ENCODE assay signal across 1 cellular context in the genomic region with DNA sequence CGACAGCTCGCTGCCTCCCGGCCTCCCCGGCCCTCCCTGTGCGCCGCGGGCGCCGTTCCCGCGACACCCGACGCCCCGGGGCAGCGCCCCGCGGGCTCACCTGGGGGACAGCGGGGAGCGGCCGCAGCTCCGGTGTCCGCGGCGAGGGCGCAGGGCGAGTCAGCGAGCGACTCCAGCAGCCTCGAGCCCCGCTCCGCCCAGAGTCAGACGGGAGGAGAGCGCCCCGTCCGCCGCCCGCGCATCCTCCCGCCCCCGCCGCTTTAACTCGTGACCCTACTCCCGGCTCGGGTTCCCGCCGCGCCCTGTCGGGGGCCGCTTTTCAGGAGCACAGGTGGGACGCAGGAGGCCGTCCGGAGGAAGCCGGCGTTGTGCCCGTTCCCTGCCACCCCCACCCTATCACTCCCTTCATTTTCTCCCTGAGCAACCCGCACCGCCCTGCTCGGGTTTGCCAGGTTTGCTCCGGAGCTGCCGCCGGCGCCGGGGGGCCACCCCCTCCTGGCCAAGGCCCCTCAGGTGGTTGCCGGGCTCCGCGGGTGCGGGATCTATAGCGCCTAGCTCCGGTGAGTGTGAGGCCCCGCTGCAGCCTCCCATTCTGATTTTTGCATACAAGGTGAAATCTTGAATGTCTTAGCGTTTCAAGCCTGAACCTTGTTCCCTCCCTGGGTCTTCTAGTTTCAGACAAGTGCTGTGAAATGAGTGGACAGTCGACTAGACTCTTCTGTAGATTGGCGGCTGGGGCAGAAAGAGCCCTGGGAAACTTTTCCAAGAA.
TF ChIP-seq lines count a peak whose summit lies in the region.

A gene with protein sequence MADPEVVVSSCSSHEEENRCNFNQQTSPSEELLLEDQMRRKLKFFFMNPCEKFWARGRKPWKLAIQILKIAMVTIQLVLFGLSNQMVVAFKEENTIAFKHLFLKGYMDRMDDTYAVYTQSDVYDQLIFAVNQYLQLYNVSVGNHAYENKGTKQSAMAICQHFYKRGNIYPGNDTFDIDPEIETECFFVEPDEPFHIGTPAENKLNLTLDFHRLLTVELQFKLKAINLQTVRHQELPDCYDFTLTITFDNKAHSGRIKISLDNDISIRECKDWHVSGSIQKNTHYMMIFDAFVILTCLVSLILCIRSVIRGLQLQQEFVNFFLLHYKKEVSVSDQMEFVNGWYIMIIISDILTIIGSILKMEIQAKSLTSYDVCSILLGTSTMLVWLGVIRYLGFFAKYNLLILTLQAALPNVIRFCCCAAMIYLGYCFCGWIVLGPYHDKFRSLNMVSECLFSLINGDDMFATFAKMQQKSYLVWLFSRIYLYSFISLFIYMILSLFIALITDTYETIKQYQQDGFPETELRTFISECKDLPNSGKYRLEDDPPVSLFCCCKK (minus strand): TSS at position 205 of the 769 bp plus-strand sequence. CDS start 3,140 bp downstream, outside the sequence.

TF ChIP-seq in K562, 482 proteins besides CTCF, POLR2A, EP300 and RAD21 (continued from another document):
- TF ChIP-seq, protein P1, sequence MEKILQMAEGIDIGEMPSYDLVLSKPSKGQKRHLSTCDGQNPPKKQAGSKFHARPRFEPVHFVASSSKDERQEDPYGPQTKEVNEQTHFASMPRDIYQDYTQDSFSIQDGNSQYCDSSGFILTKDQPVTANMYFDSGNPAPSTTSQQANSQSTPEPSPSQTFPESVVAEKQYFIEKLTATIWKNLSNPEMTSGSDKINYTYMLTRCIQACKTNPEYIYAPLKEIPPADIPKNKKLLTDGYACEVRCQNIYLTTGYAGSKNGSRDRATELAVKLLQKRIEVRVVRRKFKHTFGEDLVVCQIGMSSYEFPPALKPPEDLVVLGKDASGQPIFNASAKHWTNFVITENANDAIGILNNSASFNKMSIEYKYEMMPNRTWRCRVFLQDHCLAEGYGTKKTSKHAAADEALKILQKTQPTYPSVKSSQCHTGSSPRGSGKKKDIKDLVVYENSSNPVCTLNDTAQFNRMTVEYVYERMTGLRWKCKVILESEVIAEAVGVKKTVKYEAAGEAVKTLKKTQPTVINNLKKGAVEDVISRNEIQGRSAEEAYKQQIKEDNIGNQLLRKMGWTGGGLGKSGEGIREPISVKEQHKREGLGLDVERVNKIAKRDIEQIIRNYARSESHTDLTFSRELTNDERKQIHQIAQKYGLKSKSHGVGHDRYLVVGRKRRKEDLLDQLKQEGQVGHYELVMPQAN (IDR thresholded peaks at IDR 0.05; ENCODE audit: borderline replicate concordance): no peak
- peak; percentile 54 to 60; a peak in 3 of 4 replicates for TF ChIP-seq NRF1 (conservative IDR thresholded peaks at IDR 0.05 in 1 of 2, IDR thresholded peaks at IDR 0.05 in 1 of 2)
- TF ChIP-seq PPARD (CRISPR knock-in tag; IDR thresholded peaks at IDR 0.05): no peak
- TF ChIP-seq ZFPM2 (CRISPR knock-in tag; IDR thresholded peaks at IDR 0.05): no peak
- TF ChIP-seq TSC22D4 (tag; IDR thresholded peaks at IDR 0.05): no peak
- TF ChIP-seq, protein P2, sequence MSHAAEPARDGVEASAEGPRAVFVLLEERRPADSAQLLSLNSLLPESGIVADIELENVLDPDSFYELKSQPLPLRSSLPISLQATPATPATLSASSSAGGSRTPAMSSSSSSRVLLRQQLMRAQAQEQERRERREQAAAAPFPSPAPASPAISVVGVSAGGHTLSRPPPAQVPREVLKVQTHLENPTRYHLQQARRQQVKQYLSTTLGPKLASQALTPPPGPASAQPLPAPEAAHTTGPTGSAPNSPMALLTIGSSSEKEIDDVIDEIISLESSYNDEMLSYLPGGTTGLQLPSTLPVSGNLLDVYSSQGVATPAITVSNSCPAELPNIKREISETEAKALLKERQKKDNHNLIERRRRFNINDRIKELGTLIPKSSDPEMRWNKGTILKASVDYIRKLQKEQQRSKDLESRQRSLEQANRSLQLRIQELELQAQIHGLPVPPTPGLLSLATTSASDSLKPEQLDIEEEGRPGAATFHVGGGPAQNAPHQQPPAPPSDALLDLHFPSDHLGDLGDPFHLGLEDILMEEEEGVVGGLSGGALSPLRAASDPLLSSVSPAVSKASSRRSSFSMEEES (CRISPR knock-in tag; IDR thresholded peaks at IDR 0.05): peak; percentile 43
- TF ChIP-seq, protein P3, sequence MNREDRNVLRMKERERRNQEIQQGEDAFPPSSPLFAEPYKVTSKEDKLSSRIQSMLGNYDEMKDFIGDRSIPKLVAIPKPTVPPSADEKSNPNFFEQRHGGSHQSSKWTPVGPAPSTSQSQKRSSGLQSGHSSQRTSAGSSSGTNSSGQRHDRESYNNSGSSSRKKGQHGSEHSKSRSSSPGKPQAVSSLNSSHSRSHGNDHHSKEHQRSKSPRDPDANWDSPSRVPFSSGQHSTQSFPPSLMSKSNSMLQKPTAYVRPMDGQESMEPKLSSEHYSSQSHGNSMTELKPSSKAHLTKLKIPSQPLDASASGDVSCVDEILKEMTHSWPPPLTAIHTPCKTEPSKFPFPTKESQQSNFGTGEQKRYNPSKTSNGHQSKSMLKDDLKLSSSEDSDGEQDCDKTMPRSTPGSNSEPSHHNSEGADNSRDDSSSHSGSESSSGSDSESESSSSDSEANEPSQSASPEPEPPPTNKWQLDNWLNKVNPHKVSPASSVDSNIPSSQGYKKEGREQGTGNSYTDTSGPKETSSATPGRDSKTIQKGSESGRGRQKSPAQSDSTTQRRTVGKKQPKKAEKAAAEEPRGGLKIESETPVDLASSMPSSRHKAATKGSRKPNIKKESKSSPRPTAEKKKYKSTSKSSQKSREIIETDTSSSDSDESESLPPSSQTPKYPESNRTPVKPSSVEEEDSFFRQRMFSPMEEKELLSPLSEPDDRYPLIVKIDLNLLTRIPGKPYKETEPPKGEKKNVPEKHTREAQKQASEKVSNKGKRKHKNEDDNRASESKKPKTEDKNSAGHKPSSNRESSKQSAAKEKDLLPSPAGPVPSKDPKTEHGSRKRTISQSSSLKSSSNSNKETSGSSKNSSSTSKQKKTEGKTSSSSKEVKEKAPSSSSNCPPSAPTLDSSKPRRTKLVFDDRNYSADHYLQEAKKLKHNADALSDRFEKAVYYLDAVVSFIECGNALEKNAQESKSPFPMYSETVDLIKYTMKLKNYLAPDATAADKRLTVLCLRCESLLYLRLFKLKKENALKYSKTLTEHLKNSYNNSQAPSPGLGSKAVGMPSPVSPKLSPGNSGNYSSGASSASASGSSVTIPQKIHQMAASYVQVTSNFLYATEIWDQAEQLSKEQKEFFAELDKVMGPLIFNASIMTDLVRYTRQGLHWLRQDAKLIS (CRISPR knock-in tag; IDR thresholded peaks at IDR 0.05): no peak
- TF ChIP-seq ZNF121 (CRISPR knock-in tag; conservative IDR thresholded peaks at IDR 0.05): no peak
- no peak for TF ChIP-seq ZNF384 (IDR thresholded peaks at IDR 0.05; ENCODE audit: low read depth, low read length)
- TF ChIP-seq, protein P4, sequence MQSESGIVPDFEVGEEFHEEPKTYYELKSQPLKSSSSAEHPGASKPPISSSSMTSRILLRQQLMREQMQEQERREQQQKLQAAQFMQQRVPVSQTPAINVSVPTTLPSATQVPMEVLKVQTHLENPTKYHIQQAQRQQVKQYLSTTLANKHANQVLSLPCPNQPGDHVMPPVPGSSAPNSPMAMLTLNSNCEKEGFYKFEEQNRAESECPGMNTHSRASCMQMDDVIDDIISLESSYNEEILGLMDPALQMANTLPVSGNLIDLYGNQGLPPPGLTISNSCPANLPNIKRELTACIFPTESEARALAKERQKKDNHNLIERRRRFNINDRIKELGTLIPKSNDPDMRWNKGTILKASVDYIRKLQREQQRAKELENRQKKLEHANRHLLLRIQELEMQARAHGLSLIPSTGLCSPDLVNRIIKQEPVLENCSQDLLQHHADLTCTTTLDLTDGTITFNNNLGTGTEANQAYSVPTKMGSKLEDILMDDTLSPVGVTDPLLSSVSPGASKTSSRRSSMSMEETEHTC (IDR thresholded peaks at IDR 0.05): peak; percentile 43; the same call in 1 of the 2 replicates
- peak; percentile 67; the same call in 1 of the 2 replicates for TF ChIP-seq EZH2 (IDR thresholded peaks at IDR 0.05; ENCODE audit: borderline replicate concordance, low read depth, low read length)
- peak; percentile 75 for TF ChIP-seq EGR1 (conservative IDR thresholded peaks at IDR 0.05)
